In the genomic region with DNA sequence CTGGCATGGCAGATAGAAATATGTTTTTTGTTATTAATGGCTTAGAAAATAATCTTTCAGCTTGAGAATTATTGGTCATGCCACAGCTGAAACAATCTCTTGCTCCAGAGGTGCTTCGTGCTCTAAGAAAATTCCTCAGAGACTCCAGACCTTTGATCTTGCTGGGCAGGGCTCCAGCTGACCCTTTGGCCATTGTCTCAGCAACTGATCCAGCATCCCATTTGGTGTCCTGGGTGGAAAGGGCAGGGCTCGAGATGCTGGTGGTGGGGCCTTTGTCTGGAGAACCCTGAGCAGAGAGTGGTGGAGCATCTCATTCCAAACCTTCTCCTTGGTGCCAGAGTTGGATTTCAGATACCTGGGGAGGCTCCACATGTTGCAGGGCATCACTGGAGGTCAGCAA, we compare ENCODE assay signal across 1 cellular context.
TF ChIP-seq lines count a peak whose summit lies in the region.

No MANE protein-coding gene starts in this region.

TF ChIP-seq in liver, 16 proteins besides CTCF, POLR2A, EP300 and RAD21 (continued from another document):
- no peak for TF ChIP-seq HNF4G (IDR thresholded peaks at IDR 0.05)
- TF ChIP-seq FOXA2 (IDR thresholded peaks at IDR 0.05), result no peak
- TF ChIP-seq GABPA (IDR thresholded peaks at IDR 0.05 in 1 of 2, conservative IDR thresholded peaks at IDR 0.05 in 1 of 2), result no peak
- TF ChIP-seq SP1 (IDR thresholded peaks at IDR 0.05), result peak; percentile 56
- TF ChIP-seq TAF1 (conservative IDR thresholded peaks at IDR 0.05), result no peak
- TF ChIP-seq, protein P1, sequence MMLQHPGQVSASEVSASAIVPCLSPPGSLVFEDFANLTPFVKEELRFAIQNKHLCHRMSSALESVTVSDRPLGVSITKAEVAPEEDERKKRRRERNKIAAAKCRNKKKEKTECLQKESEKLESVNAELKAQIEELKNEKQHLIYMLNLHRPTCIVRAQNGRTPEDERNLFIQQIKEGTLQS (IDR thresholded peaks at IDR 0.05), result no peak
- no peak for TF ChIP-seq JUND (IDR thresholded peaks at IDR 0.05)
- TF ChIP-seq, protein P2, sequence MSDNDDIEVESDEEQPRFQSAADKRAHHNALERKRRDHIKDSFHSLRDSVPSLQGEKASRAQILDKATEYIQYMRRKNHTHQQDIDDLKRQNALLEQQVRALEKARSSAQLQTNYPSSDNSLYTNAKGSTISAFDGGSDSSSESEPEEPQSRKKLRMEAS (IDR thresholded peaks at IDR 0.05), result no peak
- peak; percentile 51 for TF ChIP-seq YY1 (IDR thresholded peaks at IDR 0.05)
- TF ChIP-seq, protein P3, sequence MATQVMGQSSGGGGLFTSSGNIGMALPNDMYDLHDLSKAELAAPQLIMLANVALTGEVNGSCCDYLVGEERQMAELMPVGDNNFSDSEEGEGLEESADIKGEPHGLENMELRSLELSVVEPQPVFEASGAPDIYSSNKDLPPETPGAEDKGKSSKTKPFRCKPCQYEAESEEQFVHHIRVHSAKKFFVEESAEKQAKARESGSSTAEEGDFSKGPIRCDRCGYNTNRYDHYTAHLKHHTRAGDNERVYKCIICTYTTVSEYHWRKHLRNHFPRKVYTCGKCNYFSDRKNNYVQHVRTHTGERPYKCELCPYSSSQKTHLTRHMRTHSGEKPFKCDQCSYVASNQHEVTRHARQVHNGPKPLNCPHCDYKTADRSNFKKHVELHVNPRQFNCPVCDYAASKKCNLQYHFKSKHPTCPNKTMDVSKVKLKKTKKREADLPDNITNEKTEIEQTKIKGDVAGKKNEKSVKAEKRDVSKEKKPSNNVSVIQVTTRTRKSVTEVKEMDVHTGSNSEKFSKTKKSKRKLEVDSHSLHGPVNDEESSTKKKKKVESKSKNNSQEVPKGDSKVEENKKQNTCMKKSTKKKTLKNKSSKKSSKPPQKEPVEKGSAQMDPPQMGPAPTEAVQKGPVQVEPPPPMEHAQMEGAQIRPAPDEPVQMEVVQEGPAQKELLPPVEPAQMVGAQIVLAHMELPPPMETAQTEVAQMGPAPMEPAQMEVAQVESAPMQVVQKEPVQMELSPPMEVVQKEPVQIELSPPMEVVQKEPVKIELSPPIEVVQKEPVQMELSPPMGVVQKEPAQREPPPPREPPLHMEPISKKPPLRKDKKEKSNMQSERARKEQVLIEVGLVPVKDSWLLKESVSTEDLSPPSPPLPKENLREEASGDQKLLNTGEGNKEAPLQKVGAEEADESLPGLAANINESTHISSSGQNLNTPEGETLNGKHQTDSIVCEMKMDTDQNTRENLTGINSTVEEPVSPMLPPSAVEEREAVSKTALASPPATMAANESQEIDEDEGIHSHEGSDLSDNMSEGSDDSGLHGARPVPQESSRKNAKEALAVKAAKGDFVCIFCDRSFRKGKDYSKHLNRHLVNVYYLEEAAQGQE (IDR thresholded peaks at IDR 0.05), result no peak
- no peak for TF ChIP-seq FOXA1 (IDR thresholded peaks at IDR 0.05)
- TF ChIP-seq EGR1 (IDR thresholded peaks at IDR 0.05; ENCODE audit: low read depth in 2 of 2), result no peak
